Comparison of ENCODE assay signal across 10 cellular contexts in the genomic region with DNA sequence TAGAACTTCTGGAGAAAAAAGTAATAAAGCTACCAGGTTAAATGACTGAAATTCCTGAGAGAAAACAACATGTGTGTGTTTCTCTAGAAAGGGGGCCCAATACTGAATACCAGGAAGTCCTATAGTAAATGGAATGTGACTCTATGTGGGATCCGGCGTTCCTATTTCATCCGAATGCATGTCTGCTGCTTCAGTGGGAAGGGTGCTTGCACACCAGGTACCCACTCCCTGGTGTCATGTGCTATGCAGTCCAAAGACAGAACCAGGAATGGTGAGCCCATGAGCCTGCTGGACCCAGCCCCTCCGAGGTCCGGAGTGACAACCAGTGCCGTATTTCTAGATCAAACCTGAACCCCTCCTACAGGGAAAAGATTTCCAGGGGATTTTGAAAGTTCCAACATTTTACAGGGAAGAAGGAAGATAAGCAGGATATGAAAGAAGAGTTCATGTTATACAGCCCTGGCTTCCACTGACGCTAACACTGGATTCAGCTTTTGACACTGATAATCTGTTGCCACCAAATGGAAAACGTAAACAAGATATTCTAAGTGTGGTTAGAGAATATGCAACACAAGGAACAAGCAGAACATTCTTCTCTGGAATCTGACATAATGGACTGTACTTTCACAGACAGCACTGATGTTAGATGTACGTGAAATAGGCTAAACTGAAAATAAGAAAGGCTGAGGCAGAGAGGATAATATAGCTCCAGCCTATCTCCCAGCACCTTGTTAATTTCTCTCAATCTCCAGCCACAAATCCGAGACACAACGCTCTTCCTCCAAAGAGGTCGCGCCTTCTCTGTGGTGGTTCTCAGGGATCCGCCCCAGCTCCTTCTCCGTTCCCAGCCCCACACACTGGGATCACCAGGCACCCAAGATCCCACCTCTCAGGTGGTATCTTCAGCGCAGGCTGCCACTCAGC. TPM values are rescaled to one million over a fixed set of nuclear protein-coding genes. Genes with fewer than 3 reads are reported as not detected.
DNase-seq lines count a peak whose midpoint lies in the region; ATAC-seq and TF ChIP-seq lines count a peak whose summit lies in the region.
"Had no signal": no experiment of that assay in that cellular context is flagged by ENCODE, and none has a peak within 500 bp of the region (broad histone marks: within the 10 kb centered on the region; RNA-seq: fewer than 3 reads in every experiment).

No MANE protein-coding gene starts in this region.

- no peaks in the 10 kb centered on the region for H3K9me3 ChIP-seq in esophagus squamous epithelium
- no peaks in the 10 kb centered on the region for H3K9me3 ChIP-seq in mucosa of descending colon
- H3K9me3 ChIP-seq in vagina = no peaks in the 10 kb centered on the region

- intact Hi-C loops in esophagus squamous epithelium (cut with DNase I) = loop anchor here (10.0 kb wide), 2 partner anchors 194 to 284 kb away; no protein-coding TSS in a partner anchor
- intact Hi-C loops in mucosa of descending colon (cut with DNase I, micrococcal nuclease) = loop anchor here in 1 of 2 donors (10.0 kb wide), 1 partner anchor 166 kb away; a partner anchor contains a TSS
- intact Hi-C loops in vagina (cut with DNase I) = no loop called here

- TF ChIP-seq POLR2A in esophagus squamous epithelium (IDR thresholded peaks at IDR 0.05) (no peak), vagina (IDR thresholded peaks at IDR 0.05) (no peak)

- DNase-seq in NCI-H748 (lab: John Stamatoyannopoulos, UW; ENCODE audit: unreplicated experiment) (peak; percentile 5), NCI-H748 treated with DMSO at 0.1 percent for 48 hours (lab: John Stamatoyannopoulos, UW) (no peak), esophagus squamous epithelium (lab: John Stamatoyannopoulos, UW) (no peak), mucosa of descending colon (peak in 2 of 3 donors; percentile 24 to 37), vagina (ENCODE audit: extremely low spot score in 2 of 2) (no peak), superior temporal gyrus (ENCODE audit: extremely low spot score) (no peak)
- no peak for DNase-seq in stimulated activated CD4-positive, alpha-beta T cell treated with anti-CD3 and anti-CD28 coated beads, Interleukin-4, amount 100 ng/mL, for 24 hours
- DNase-seq: midbrain had no signal

- H3K36me3 ChIP-seq in esophagus squamous epithelium (no peaks in the 10 kb centered on the region), mucosa of descending colon (ENCODE audit: low read depth) (no peaks in the 10 kb centered on the region), vagina (no peaks in the 10 kb centered on the region)

- no peak for TF ChIP-seq CTCF in esophagus squamous epithelium (IDR thresholded peaks at IDR 0.05)
- no peak for TF ChIP-seq CTCF in mucosa of descending colon (IDR thresholded peaks at IDR 0.05)
- TF ChIP-seq CTCF in vagina (IDR thresholded peaks at IDR 0.05) = no peak

- H3K4me1 ChIP-seq in esophagus squamous epithelium (peaks cover 0 to 29% (median 12%) of the 10 kb centered on the region in 3 donors), mucosa of descending colon (ENCODE audit: low read depth) (no peaks in the 10 kb centered on the region), vagina (peaks cover 17% of the 10 kb centered on the region)

- H3K4me3 ChIP-seq in esophagus squamous epithelium = peak overlapping the region; percentile 45 to 72 (median 54)
- H3K4me3 ChIP-seq in mucosa of descending colon = peak overlapping the region; percentile 56
- H3K4me3 ChIP-seq in vagina = peak overlapping the region; percentile 62 to 67

- WGBS in esophagus squamous epithelium, 2 donors = 42 to 44% methylated on average over 14 to 15 of the region's 16 CpGs

- H3K27me3 ChIP-seq in esophagus squamous epithelium = peaks cover 0 to 18% (median 0%) of the 10 kb centered on the region in 4 donors
- H3K27me3 ChIP-seq in vagina = no peaks in the 10 kb centered on the region

- ATAC-seq in mucosa of descending colon (peak; percentile 44), GM19455 (IDR thresholded peaks at IDR 0.05; ENCODE audit: unreplicated experiment) (no peak)

- H3K27ac ChIP-seq in esophagus squamous epithelium (peak overlapping the region; percentile 59 to 80 (median 64)), vagina (peak overlapping the region; percentile 83)
- H3K27ac ChIP-seq: 22Rv1 had no signal

RNA-seq across cellular contexts. Expression of a gene that starts 0.7 kb away (rescaled TPM):
- total RNA-seq in esophagus squamous epithelium (100 to 1,000 TPM in 1 of 4 donors, 10 to 100 TPM in 2, 1 to 10 TPM in 1; 9.5 to 152 (median 50.1) TPM), mucosa of descending colon (10 to 100 TPM in 1 of 3 donors, 1 to 10 TPM in 2; 3.0 to 21.7 (median 3.2) TPM), vagina (26.3 TPM)

RNA-seq across cellular contexts. Expression of a gene that starts 15.4 kb away (rescaled TPM):
- total RNA-seq in esophagus squamous epithelium (not detected), mucosa of descending colon (not detected), vagina (not detected)

RNA-seq across cellular contexts. Expression of a gene that starts 32.0 kb away (rescaled TPM):
- total RNA-seq in esophagus squamous epithelium = 10 to 100 TPM in 1 of 4 donors, 1 to 10 TPM in 1, under 1 TPM in 1, not detected in 1; 0.57 to 10.1 (median 9.4) TPM
- total RNA-seq in mucosa of descending colon = under 1 TPM in 2 of 3 donors, not detected in 1; 0.19 to 0.22 TPM
- 13.8 TPM for total RNA-seq in vagina

Comparison
In these comparisons a context has a peak if more than half of its experiments do, and no peak if none do; other contexts are left out.
1. DNase-seq: peak in NCI-H748 (single experiment) and mucosa of descending colon (2 of 3); none in NCI-H748 treated with DMSO at 0.1 percent for 48 hours (single experiment), esophagus squamous epithelium (single experiment), vagina (0 of 2), superior temporal gyrus (single experiment) and stimulated activated CD4-positive, alpha-beta T cell treated with anti-CD3 and anti-CD28 coated beads, Interleukin-4, amount 100 ng/mL, for 24 hours (single experiment).
2. Peak in every context shown above with its lines, with median percentiles within 50 percentile points of each other: H3K4me3 ChIP-seq.